In genomic region chr6:157669747-157670216, GRCh38 we compare ENCODE assay signal across 9 cellular contexts.
DNase-seq lines count a peak whose midpoint lies in the region; ATAC-seq, FAIRE-seq and TF ChIP-seq lines count a peak whose summit lies in the region.
"Had no signal": no experiment of that assay in that cellular context is flagged by ENCODE, and none has a peak within 500 bp of the region (broad histone marks: within the 10 kb centered on the region; RNA-seq: fewer than 3 reads in every experiment).

No MANE protein-coding gene starts in this region.

- H3K27ac ChIP-seq in GM23338 (ENCODE audit: low read depth) (no peak overlapping the region), SK-N-SH (ENCODE audit: low read depth in 2 of 2, low read length in 1 of 2) (no peak overlapping the region), fibroblast of lung (ENCODE audit: insufficient read depth, low read length) (peak overlapping the region; percentile 57), muscle layer of duodenum (ENCODE audit: low read length) (peak overlapping the region; percentile 70), uterus (peak overlapping the region; percentile 77 to 86)

- intact Hi-C loops in uterus (cut with DNase I; ENCODE audit: low total_unique reads) = loop anchor here (10.0 kb wide), 1 partner anchor 345 kb away; the partner anchor contains the start of gene TMEM242

- H3K9ac ChIP-seq in SK-N-SH = no peak overlapping the region
- no peak overlapping the region for H3K9ac ChIP-seq in fibroblast of lung (ENCODE audit: insufficient read depth, low read length)

- ATAC-seq in GM23338 (peak; percentile 90), GM18873 (IDR thresholded peaks at IDR 0.05; ENCODE audit: low FRiP score, unreplicated experiment) (no peak)

- H3K27me3 Mint-ChIP-seq in GM23338 (ENCODE audit: insufficient read depth, low read depth, poor library complexity) = peaks cover 2% of the 10 kb centered on the region

- H3K4me2 ChIP-seq in GM23338 (peak overlapping the region; percentile 32; the same call in 1 of the 2 replicates), SK-N-SH (no peak overlapping the region), fibroblast of lung (ENCODE audit: extremely low read depth, insufficient read depth, low read length) (peak overlapping the region; percentile 93)

- TF ChIP-seq RAD21 in SK-N-SH (IDR thresholded peaks at IDR 0.05; ENCODE audit: low read length) = no peak

- H3K27ac Mint-ChIP-seq in GM23338 = no peak overlapping the region

- POLR2A ChIA-PET in SK-N-SH (lab: Yijun Ruan, JAX) = interaction anchor here (0.7 kb wide), 1 partner anchor 403 kb away, joined by 3 read pairs; no protein-coding TSS in a partner anchor

- H3K9me2 ChIP-seq in GM23338 (ENCODE audit: insufficient read depth) = no peaks in the 10 kb centered on the region
- no peaks in the 10 kb centered on the region for H3K9me2 ChIP-seq in SK-N-SH

- DNase-seq in GM23338 (ENCODE audit: low spot score) (peak; percentile 70), SK-N-SH (peak; percentile 75), fibroblast of lung (ENCODE audit: low read depth in 2 of 2) (peak; percentile 79 to 83), uterus (peak; percentile 78 to 83), NCI-H187 (lab: John Stamatoyannopoulos, UW) (no peak), GM19239 (ENCODE audit: insufficient read length, low spot score) (no peak)
- DNase-seq: naive B cell had no signal

- H3F3A ChIP-seq in GM23338 (replicated peaks; ENCODE audit: low read depth) (0 out of 2 replicates have a peak, but pooled peaks cover 4% of the 10 kb centered on the region), SK-N-SH (replicated peaks; ENCODE audit: insufficient read depth) (no peaks in the 10 kb centered on the region)

- no peaks in the 10 kb centered on the region for H3K27me3 ChIP-seq in GM23338 (ENCODE audit: insufficient read depth)
- H3K27me3 ChIP-seq in SK-N-SH (ENCODE audit: insufficient read depth) = no peaks in the 10 kb centered on the region
- H3K27me3 ChIP-seq in fibroblast of lung (ENCODE audit: control insufficient read depth, insufficient read depth, low read length) = no peaks in the 10 kb centered on the region
- H3K27me3 ChIP-seq in muscle layer of duodenum (ENCODE audit: low read depth, low read length) = no peaks in the 10 kb centered on the region
- no peaks in the 10 kb centered on the region for H3K27me3 ChIP-seq in uterus

- H2AFZ ChIP-seq in GM23338 (peak overlapping the region; percentile 90), SK-N-SH (ENCODE audit: low read depth) (no peak overlapping the region), fibroblast of lung (ENCODE audit: low read length) (peak overlapping the region; percentile 96)

- FAIRE-seq in GM19239 (lab: Jason Lieb, UNC) = no peak

- no peak for TF ChIP-seq POLR2A in uterus (IDR thresholded peaks at IDR 0.05)

- H3K4me3 ChIP-seq in GM23338 (no peak overlapping the region), SK-N-SH (ENCODE audit: low read depth in 2 of 2, low read length in 1 of 2) (no peak overlapping the region), fibroblast of lung (replicated peaks in 1 of 4; ENCODE audit: control extremely low read depth in 1 of 4, insufficient read depth in 1 of 4, low read depth in 3 of 4, low read length in 4 of 4) (peak overlapping the region in 2 of 4 experiments; percentile 25 to 27), muscle layer of duodenum (ENCODE audit: low read depth in 1 of 2, low read length in 2 of 2) (no peak overlapping the region), uterus (peak overlapping the region in 1 of 2 donors; percentile 5)

- H3K79me2 ChIP-seq in GM23338 (replicated peaks; ENCODE audit: insufficient read depth) (no peaks in the 10 kb centered on the region), SK-N-SH (ENCODE audit: insufficient read depth) (no peaks in the 10 kb centered on the region), fibroblast of lung (ENCODE audit: control insufficient read depth, insufficient read depth, low read length) (no peaks in the 10 kb centered on the region)

- H3K9me3 Mint-ChIP-seq in GM23338 = no peaks in the 10 kb centered on the region

- no peaks in the 10 kb centered on the region for H3K36me3 Mint-ChIP-seq in GM23338 (ENCODE audit: low read depth)

- TF ChIP-seq CTCF in GM23338 (conservative IDR thresholded peaks at IDR 0.05; ENCODE audit: low read depth in 2 of 2) = peak in 1 of 2 experiments; percentile 25; a peak in 1 of 4 replicates
- TF ChIP-seq CTCF in SK-N-SH (IDR thresholded peaks at IDR 0.05) = no peak
- TF ChIP-seq CTCF in fibroblast of lung (conservative IDR thresholded peaks at IDR 0.05 in 1 of 2, IDR thresholded peaks at IDR 0.05 in 1 of 2; ENCODE audit: low read depth in 1 of 2, low read length in 2 of 2) = peak; percentile 10 to 46
- peak; percentile 18 to 60 (median 40) for TF ChIP-seq CTCF in uterus (IDR thresholded peaks at IDR 0.05)

- 80% methylated on average over 4 of the region's 14 CpGs for WGBS in SK-N-SH (ENCODE audit: low lambda C conversion rate)

- TF ChIP-seq EP300 in SK-N-SH (IDR thresholded peaks at IDR 0.05; ENCODE audit: borderline replicate concordance in 1 of 2, low read depth in 1 of 2, low read length in 1 of 2) = no peak

- H3K4me1 Mint-ChIP-seq in GM23338 = peaks cover 29% of the 10 kb centered on the region

- H3K9me3 ChIP-seq in SK-N-SH (no peaks in the 10 kb centered on the region), fibroblast of lung (ENCODE audit: control insufficient read depth, insufficient read depth, low read depth, low read length) (no peaks in the 10 kb centered on the region), muscle layer of duodenum (ENCODE audit: control insufficient read depth in 1 of 2, low read length in 2 of 2) (no peaks in the 10 kb centered on the region), uterus (no peaks in the 10 kb centered on the region)

- H3K4me1 ChIP-seq in GM23338 (ENCODE audit: insufficient read depth) (peaks cover 19% of the 10 kb centered on the region), SK-N-SH (ENCODE audit: control insufficient read depth in 1 of 2, insufficient read depth in 2 of 2, low read depth in 1 of 2, low read length in 1 of 2) (peaks cover 5 to 9% of the 10 kb centered on the region in 2 experiments; a peak in 3 of 4 replicates), fibroblast of lung (ENCODE audit: control insufficient read depth, extremely low read depth, insufficient read depth, low read length) (peaks cover 6% of the 10 kb centered on the region), muscle layer of duodenum (ENCODE audit: control insufficient read depth in 1 of 2, insufficient read depth in 2 of 2, low read length in 2 of 2) (peaks cover 0 to 20% of the 10 kb centered on the region in 2 donors), uterus (peaks cover 14 to 16% of the 10 kb centered on the region in 2 donors)

- H3K4me3 Mint-ChIP-seq in GM23338 = no peak overlapping the region
- H3K4me3 Mint-ChIP-seq: naive B cell had no signal

- no peaks in the 10 kb centered on the region for H3K36me3 ChIP-seq in GM23338 (ENCODE audit: insufficient read depth)
- no peaks in the 10 kb centered on the region for H3K36me3 ChIP-seq in SK-N-SH (replicated peaks in 1 of 2; ENCODE audit: control insufficient read depth in 1 of 2, insufficient read depth in 2 of 2, low read length in 1 of 2)
- H3K36me3 ChIP-seq in fibroblast of lung (ENCODE audit: control insufficient read depth, insufficient read depth, low read length) = no peaks in the 10 kb centered on the region
- peaks cover 0 to 6% of the 10 kb centered on the region in 2 donors for H3K36me3 ChIP-seq in muscle layer of duodenum (ENCODE audit: control insufficient read depth in 1 of 2, insufficient read depth in 2 of 2, low read length in 2 of 2)
- no peaks in the 10 kb centered on the region for H3K36me3 ChIP-seq in uterus

- H4K20me1 ChIP-seq in GM23338 (replicated peaks; ENCODE audit: insufficient read depth) (no peaks in the 10 kb centered on the region), SK-N-SH (ENCODE audit: insufficient read depth) (no peaks in the 10 kb centered on the region), fibroblast of lung (ENCODE audit: control insufficient read depth, extremely low read depth, insufficient read depth, low read length) (no peaks in the 10 kb centered on the region)

- CTCF ChIA-PET in SK-N-SH (lab: Yijun Ruan, JAX) = interaction anchor here (0.9 to 7.4 kb wide), 10 partner anchors 11 to 464 kb away, joined by 3 to 66 read pairs (median 4); no protein-coding TSS in a partner anchor

TF ChIP-seq in GM23338, 12 proteins besides CTCF, POLR2A, EP300 and RAD21 (continues in another document):
- no peak for TF ChIP-seq ZNF331 (CRISPR knock-in tag; IDR thresholded peaks at IDR 0.05; ENCODE audit: low read depth)
- no peak for TF ChIP-seq EZH2phosphoT487 (IDR thresholded peaks at IDR 0.05; ENCODE audit: unreplicated experiment)
- TF ChIP-seq ZNF114 (CRISPR knock-in tag; IDR thresholded peaks at IDR 0.05) = no peak

TF ChIP-seq in SK-N-SH, 30 proteins besides CTCF, POLR2A, EP300 and RAD21:
- TF ChIP-seq MEF2A (IDR thresholded peaks at IDR 0.05; ENCODE audit: borderline replicate concordance, low read depth) = no peak

Comparison
In these comparisons a context has a peak if more than half of its experiments do, and no peak if none do; other contexts are left out.
1. DNase-seq: peak in GM23338 (single experiment), SK-N-SH (single experiment), fibroblast of lung (2 of 2) and uterus (2 of 2); none in NCI-H187 (0 of 2) and GM19239 (single experiment).
2. H3K27ac ChIP-seq: peak in fibroblast of lung (single experiment), muscle layer of duodenum (single experiment) and uterus (2 of 2); none in GM23338 (single experiment) and SK-N-SH (0 of 2).